29 cellular contexts compared by ENCODE assay signal in genomic region chr11:120536797-120537169, GRCh38. TPM values are rescaled to one million over a fixed set of nuclear protein-coding genes. Genes with fewer than 3 reads are reported as not detected.
DNase-seq lines count a peak whose midpoint lies in the region; ATAC-seq, FAIRE-seq and TF ChIP-seq lines count a peak whose summit lies in the region.
"Had no signal": no experiment of that assay in that cellular context is flagged by ENCODE, and none has a peak within 500 bp of the region (broad histone marks: within the 10 kb centered on the region; RNA-seq: fewer than 3 reads in every experiment).

No MANE protein-coding gene starts in this region.

- H3K27me3 ChIP-seq in right atrium auricular region = no peaks in the 10 kb centered on the region
- peaks cover 0 to 5% of the 10 kb centered on the region in 2 experiments; a peak in 2 of 5 replicates for H3K27me3 ChIP-seq in HepG2 (ENCODE audit: control insufficient read depth in 1 of 2, insufficient read depth in 2 of 2, low read length in 2 of 2)
- H3K27me3 ChIP-seq in right lobe of liver = no peaks in the 10 kb centered on the region
- no peaks in the 10 kb centered on the region for H3K27me3 ChIP-seq in neuronal stem cell (ENCODE audit: control insufficient read depth in 3 of 3, insufficient read depth in 3 of 3, low read depth in 1 of 3, low read length in 3 of 3)
- H3K27me3 ChIP-seq: BE2C, BLaER1 had no signal

- CTCF ChIA-PET in HepG2 (lab: Yijun Ruan, JAX; ENCODE audit: low intra/inter-chr PET ratio, low total read pairs) = no interaction called here

- no TSS peak for BruUV-seq in HepG2 (replicated peaks; lab: Mats Ljungman, UMichigan)

- H3K4me3 ChIP-seq in right atrium auricular region = no peak overlapping the region
- H3K4me3 ChIP-seq in HepG2 (replicated peaks in 1 of 3; ENCODE audit: insufficient read depth in 1 of 3, low read depth in 2 of 3, low read length in 3 of 3) = no peak overlapping the region
- H3K4me3 ChIP-seq in right lobe of liver = no peak overlapping the region
- no peak overlapping the region for H3K4me3 ChIP-seq in neuronal stem cell (ENCODE audit: low read length in 2 of 2)
- H3K4me3 ChIP-seq: BLaER1, GM12878 had no signal

- TF ChIP-seq CTCF in right atrium auricular region (IDR thresholded peaks at IDR 0.05) (no peak), HepG2 (CRISPR knock-in tag; IDR thresholded peaks at IDR 0.05) (no peak), right lobe of liver (IDR thresholded peaks at IDR 0.05) (no peak)

- no peak overlapping the region for H3K4me2 ChIP-seq in HepG2 (ENCODE audit: low read depth, low read length)
- H3K4me2 ChIP-seq in neuronal stem cell (ENCODE audit: insufficient read depth, low read length, poor library complexity, severe bottlenecking) = no peak overlapping the region
- H3K4me2 ChIP-seq: BLaER1 had no signal

- WGBS in HepG2 (ENCODE audit: low lambda C conversion rate) = 56% methylated on average over 10 of the region's 11 CpGs
- WGBS in right lobe of liver (ENCODE audit: insufficient coverage, low coverage, low lambda C conversion rate, missing lambda C conversion rate) = 62% methylated on average over 6 of the region's 11 CpGs
- WGBS in neuronal stem cell (ENCODE audit: extremely low coverage in 2 of 2, insufficient read length in 2 of 2, insufficient replicate concordance in 1 of 2), 2 donors = no CpG with 5 or more reads among the region's 11 CpGs

- POLR2A ChIA-PET in HepG2 (lab: Yijun Ruan, JAX) = no interaction called here

- TF ChIP-seq POLR2A in HepG2 (IDR thresholded peaks at IDR 0.05; ENCODE audit: insufficient read depth in 1 of 2, low read depth in 2 of 2, low read length in 2 of 2) (no peak), right lobe of liver (IDR thresholded peaks at IDR 0.05) (no peak)

- in situ Hi-C loops in HepG2 (cut with HindIII; ENCODE audit: extremely low pct_ligation_motif_present, low pct_unique_long_range_greater_than_20kb) = no loop called here

- ATAC-seq in Right ventricle myocardium inferior (no peak), HepG2 (no peak), right lobe of liver (no peak)
- ATAC-seq: GM12878 had no signal

- H3K14ac ChIP-seq in neuronal stem cell (ENCODE audit: low read length) = peak overlapping the region; percentile 5

- no peak overlapping the region for H3K23ac ChIP-seq in neuronal stem cell (ENCODE audit: low read depth, low read length, poor library complexity)

- H2BK5ac ChIP-seq in neuronal stem cell (ENCODE audit: low read length) = no peak overlapping the region

- H4K20me1 ChIP-seq in HepG2 (ENCODE audit: insufficient read depth, low read length) = no peaks in the 10 kb centered on the region
- H4K20me1 ChIP-seq: BLaER1 had no signal

- no peak overlapping the region for H2AK5ac ChIP-seq in neuronal stem cell (ENCODE audit: low read depth, low read length)

- no peak overlapping the region for H3K27ac ChIP-seq in right atrium auricular region
- no peak overlapping the region for H3K27ac ChIP-seq in HepG2 (ENCODE audit: extremely low read length, insufficient read depth, low read length)
- H3K27ac ChIP-seq in right lobe of liver = no peak overlapping the region
- H3K27ac ChIP-seq in neuronal stem cell (replicated peaks; ENCODE audit: low read length) = no peak overlapping the region
- H3K27ac ChIP-seq: 22Rv1, BLaER1 had no signal

- intact Hi-C loops in Right ventricle myocardium inferior (cut with DNase I) = no loop called here
- intact Hi-C loops in HepG2 (cut with micrococcal nuclease; ENCODE audit: unreplicated experiment) = no loop called here
- intact Hi-C loops in right lobe of liver (cut with DNase I) = no loop called here

- H2BK15ac ChIP-seq in neuronal stem cell (ENCODE audit: low read length) = no peak overlapping the region

- H4K91ac ChIP-seq in neuronal stem cell (ENCODE audit: low read depth, low read length, poor library complexity) = no peak overlapping the region

- no peak overlapping the region for H2BK12ac ChIP-seq in neuronal stem cell (ENCODE audit: low read length)

- DNase-seq in Right ventricle myocardium inferior (ENCODE audit: missing footprints) (peak; percentile 23), right atrium auricular region (ENCODE audit: low spot score) (no peak), HepG2 (ENCODE audit: low spot score) (no peak), right lobe of liver (no peak), neuronal stem cell (ENCODE audit: low spot score) (no peak), 8988T (no peak), hippocampal formation (lab: John Stamatoyannopoulos, UW) (no peak)
- DNase-seq: ACHN; BE2C; C1 segment of cervical spinal cord; CD4-positive, alpha-beta memory T cell; CD4-positive, CD25-positive, alpha-beta regulatory T cell; CD8-positive, alpha-beta memory T cell; COR-L47; DMS 273 treated with DMSO at 0.1 percent for 48 hours; DMS153; DMS53; DMS79; DND-41; EL; GDM1 had no signal

- TF ChIP-seq RAD21 in HepG2 (CRISPR knock-in tag; IDR thresholded peaks at IDR 0.05) = no peak

- H3K9me3 ChIP-seq in right atrium auricular region (peaks cover 0 to 2% of the 10 kb centered on the region in 2 donors), HepG2 (ENCODE audit: low read length) (no peaks in the 10 kb centered on the region), right lobe of liver (no peaks in the 10 kb centered on the region), neuronal stem cell (replicated peaks in 1 of 2; ENCODE audit: control insufficient read depth in 2 of 2, insufficient read depth in 1 of 2, low read depth in 1 of 2, low read length in 2 of 2) (peaks cover 0 to under 1% of the 10 kb centered on the region in 2 donors)
- H3K9me3 ChIP-seq: BE2C had no signal

- no peak overlapping the region for H4K8ac ChIP-seq in neuronal stem cell (ENCODE audit: low read depth, low read length)

- TF ChIP-seq EP300 in HepG2 (IDR thresholded peaks at IDR 0.05; ENCODE audit: low read depth in 2 of 2, low read length in 2 of 2) = no peak
- TF ChIP-seq EP300 in HepG2 (CRISPR knock-in tag; IDR thresholded peaks at IDR 0.05; ENCODE audit: borderline replicate concordance) = no peak

- no peaks in the 10 kb centered on the region for H3K79me2 ChIP-seq in HepG2 (ENCODE audit: insufficient read depth, low read length)

- H2AFZ ChIP-seq in HepG2 (ENCODE audit: low read length) (no peak overlapping the region), neuronal stem cell (ENCODE audit: low read length) (no peak overlapping the region)

- no peaks in the 10 kb centered on the region for H3K79me1 ChIP-seq in neuronal stem cell (ENCODE audit: low read depth, low read length)

- H3K18ac ChIP-seq in neuronal stem cell (ENCODE audit: low read length) = peak overlapping the region; percentile 17

- no peak overlapping the region for H3K4ac ChIP-seq in neuronal stem cell (ENCODE audit: low read length)

- no peak for FAIRE-seq in HepG2 (lab: Jason Lieb, UNC)
- FAIRE-seq: A204.1, GM12878, GM12892, GM18507 had no signal

- H2BK120ac ChIP-seq in neuronal stem cell (ENCODE audit: low read depth, low read length) = no peak overlapping the region

- no peak overlapping the region for H3K9ac ChIP-seq in HepG2 (ENCODE audit: insufficient read depth, low read depth, low read length)
- no peak overlapping the region for H3K9ac ChIP-seq in neuronal stem cell (ENCODE audit: low read depth, low read length, poor library complexity)
- H3K9ac ChIP-seq: BLaER1 had no signal

- H3K36me3 ChIP-seq in right atrium auricular region (no peaks in the 10 kb centered on the region), HepG2 (replicated peaks in 1 of 2; ENCODE audit: control insufficient read depth in 1 of 2, insufficient read depth in 2 of 2, low read length in 2 of 2) (no peaks in the 10 kb centered on the region), right lobe of liver (no peaks in the 10 kb centered on the region), neuronal stem cell (replicated peaks in 1 of 2; ENCODE audit: control insufficient read depth in 2 of 2, insufficient read depth in 2 of 2, low read length in 2 of 2) (no peaks in the 10 kb centered on the region)
- H3K36me3 ChIP-seq: BE2C, BLaER1 had no signal

- peaks cover 0 to 27% of the 10 kb centered on the region in 2 donors for H3K4me1 ChIP-seq in right atrium auricular region
- peaks cover 42% of the 10 kb centered on the region for H3K4me1 ChIP-seq in HepG2 (ENCODE audit: insufficient read depth, low read length)
- no peaks in the 10 kb centered on the region for H3K4me1 ChIP-seq in right lobe of liver
- peaks cover 8 to 10% of the 10 kb centered on the region in 2 donors for H3K4me1 ChIP-seq in neuronal stem cell (ENCODE audit: control insufficient read depth in 2 of 2, insufficient read depth in 1 of 2, low read depth in 1 of 2, low read length in 2 of 2)
- H3K4me1 ChIP-seq: BLaER1 had no signal

TF ChIP-seq in HepG2, 621 proteins besides CTCF, POLR2A, EP300 and RAD21 (continues in another document):
- no peak for TF ChIP-seq ZBTB7B (CRISPR knock-in tag; IDR thresholded peaks at IDR 0.05)

RNA-seq across cellular contexts. Expression of gene GRIK4, which starts 25.2 kb away (rescaled TPM):
- total RNA-seq in Right ventricle myocardium inferior = not detected
- under 1 TPM; 0.04 to 0.30 TPM for total RNA-seq in right atrium auricular region
- 0.04 TPM in 1 of 2 replicates, not detected in the other for total RNA-seq in HepG2 (2016; rRNA removed; fragmentation: Illumina TruSeq; extraction: Trizol)
- not detected in 2 replicates for total RNA-seq in HepG2 (2016; cell fraction: cytosol; rRNA removed; fragmentation: Illumina TruSeq; extraction: Trizol; ENCODE audit: low read depth)
- not detected in 2 replicates for total RNA-seq in HepG2 (2016; cell fraction: insoluble cytoplasmic fraction; rRNA removed; fragmentation: Illumina TruSeq; extraction: Trizol)
- total RNA-seq in HepG2 (2016; cell fraction: membrane; rRNA removed; fragmentation: Illumina TruSeq; extraction: Trizol) = 0.19 and 0.24 TPM in 2 replicates
- total RNA-seq in HepG2 (2016; cell fraction: nucleus; rRNA removed; fragmentation: Illumina TruSeq; extraction: Trizol) = 0.12 TPM in 1 of 2 replicates, not detected in the other
- polyA plus RNA-seq in HepG2 (2011; rRNA removed) = 0.01 and 0.07 TPM in 2 replicates
- 0.03 TPM in 1 of 2 replicates, not detected in the other for polyA plus RNA-seq in HepG2 (2011; cell fraction: cytosol; rRNA removed)
- polyA plus RNA-seq in HepG2 (2011; cell fraction: nucleus; rRNA removed) = 0.09 TPM in 1 of 2 replicates, not detected in the other
- 0.04 and 0.05 TPM in 2 replicates for polyA plus RNA-seq in HepG2 (2012)
- polyA plus RNA-seq in HepG2 (2016; cell fraction: cytosol; fragmentation: Illumina TruSeq; extraction: Trizol; ENCODE audit: low read depth) = 0.02 TPM in 1 of 2 replicates, not detected in the other
- polyA plus RNA-seq in HepG2 (2016; cell fraction: insoluble cytoplasmic fraction; fragmentation: Illumina TruSeq; extraction: Trizol; ENCODE audit: low read depth) = not detected in 2 replicates
- polyA plus RNA-seq in HepG2 (2016; cell fraction: membrane; fragmentation: Illumina TruSeq; extraction: Trizol; ENCODE audit: low read depth) = 0.10 TPM in 1 of 2 replicates, not detected in the other
- polyA plus RNA-seq in HepG2 (2016; cell fraction: nucleus; fragmentation: Illumina TruSeq; extraction: Trizol; ENCODE audit: insufficient read depth, low read depth) = not detected in 2 replicates
- 0.64 TPM in 1 of 2 replicates, not detected in the other for polyA minus RNA-seq in HepG2 (2011; rRNA and poly(A)+ RNA removed; ENCODE audit: low replicate concordance)
- polyA minus RNA-seq in HepG2 (2011; cell fraction: cytosol; rRNA and poly(A)+ RNA removed) = not detected in 2 replicates
- polyA minus RNA-seq in HepG2 (2011; cell fraction: nucleus; rRNA and poly(A)+ RNA removed) = not detected in 2 replicates
- total RNA-seq in right lobe of liver = under 1 TPM in 2 of 6 experiments, not detected in 4; 0.07 to 0.11 TPM
- 0.66 TPM for polyA plus RNA-seq in neuronal stem cell (2013, experiment 1 of 2)
- 0.66 TPM for polyA plus RNA-seq in neuronal stem cell (2013, experiment 2 of 2)
- total RNA-seq: A673; CD4-positive, alpha-beta memory T cell; CD4-positive, CD25-positive, alpha-beta regulatory T cell had no signal
- polyA plus RNA-seq: CD14-positive monocyte; CD4-positive, CD25-positive, alpha-beta regulatory T cell; CD8-positive, alpha-beta memory T cell had no signal
